Comparison of ENCODE assay signal across 1 cellular context in the genomic region with DNA sequence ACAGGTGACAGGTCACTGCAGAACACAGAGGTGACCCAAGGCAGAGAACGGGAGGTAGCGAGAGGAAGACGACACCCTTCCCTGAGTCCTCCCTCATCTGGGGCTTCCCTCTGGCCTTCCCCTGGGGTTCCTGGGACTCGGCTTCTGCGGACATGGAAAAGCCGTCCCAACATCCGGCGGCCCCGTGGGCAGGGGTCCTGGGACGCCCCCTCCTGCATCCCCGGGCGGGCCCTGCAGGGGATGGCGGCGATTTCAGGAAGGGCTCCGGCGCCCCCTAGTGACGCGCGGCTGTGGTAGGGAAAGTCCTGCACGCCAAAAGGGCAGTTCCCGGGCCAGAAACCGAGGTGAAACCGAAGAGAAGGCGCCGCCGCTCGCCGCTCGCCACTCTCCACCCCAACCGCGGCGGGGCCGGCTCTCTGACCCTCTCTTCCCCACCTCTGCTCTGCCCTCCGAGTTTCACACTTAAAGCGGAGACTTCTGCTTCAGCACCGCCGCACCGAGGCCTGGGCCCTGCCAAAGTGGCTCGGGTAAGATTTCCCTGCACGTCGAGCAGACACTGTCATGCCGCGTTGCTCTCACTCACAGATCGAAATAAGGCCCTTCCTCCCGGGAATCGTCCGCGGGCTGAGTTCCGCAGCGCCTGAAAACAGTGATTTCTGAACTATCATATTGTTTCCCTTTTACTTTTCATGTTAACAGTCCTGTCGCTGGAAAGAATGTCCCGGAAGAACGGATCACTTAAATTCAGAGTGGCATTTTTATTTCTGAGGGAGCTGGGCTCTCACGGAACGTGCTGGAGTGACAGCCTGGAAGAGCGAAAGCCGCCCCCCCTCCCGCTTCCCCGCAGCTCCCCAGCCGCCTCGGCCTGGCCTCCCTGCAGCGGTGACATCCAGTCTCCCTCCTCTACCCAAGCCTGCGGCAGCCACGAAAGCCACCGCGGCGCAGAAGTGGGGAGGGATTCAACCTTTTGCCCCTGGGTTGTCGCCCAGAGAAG.
A peak's percentile ranks its signal among the peaks of the same experiment; 100 is the strongest.
TF ChIP-seq lines count a peak whose summit lies in the region.

No MANE protein-coding gene starts in this region.

TF ChIP-seq in HepG2, 621 proteins besides CTCF, POLR2A, EP300 and RAD21 (continued from another document and continues in another):
- TF ChIP-seq, protein P1, sequence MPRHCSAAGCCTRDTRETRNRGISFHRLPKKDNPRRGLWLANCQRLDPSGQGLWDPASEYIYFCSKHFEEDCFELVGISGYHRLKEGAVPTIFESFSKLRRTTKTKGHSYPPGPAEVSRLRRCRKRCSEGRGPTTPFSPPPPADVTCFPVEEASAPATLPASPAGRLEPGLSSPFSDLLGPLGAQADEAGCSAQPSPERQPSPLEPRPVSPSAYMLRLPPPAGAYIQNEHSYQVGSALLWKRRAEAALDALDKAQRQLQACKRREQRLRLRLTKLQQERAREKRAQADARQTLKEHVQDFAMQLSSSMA (CRISPR knock-in tag; IDR thresholded peaks at IDR 0.05), result 0 out of 2 replicates have a peak, but pooled peaks have one; percentile 13
- TF ChIP-seq TEAD2 (CRISPR knock-in tag; IDR thresholded peaks at IDR 0.05), result no peak
- TF ChIP-seq ZSCAN29 (CRISPR knock-in tag; conservative IDR thresholded peaks at IDR 0.05), result 0 out of 2 replicates have a peak, but pooled peaks have one; percentile 62
- TF ChIP-seq KDM5A (IDR thresholded peaks at IDR 0.05; ENCODE audit: borderline replicate concordance, low read length), result no peak
- TF ChIP-seq AKAP8 (CRISPR knock-in tag; IDR thresholded peaks at IDR 0.05), result no peak
- TF ChIP-seq ZSCAN20 (CRISPR knock-in tag; IDR thresholded peaks at IDR 0.05; ENCODE audit: borderline replicate concordance), result no peak
- peak; percentile 49; the same call in 1 of the 2 replicates for TF ChIP-seq ARHGAP35 (CRISPR knock-in tag; IDR thresholded peaks at IDR 0.05; ENCODE audit: borderline replicate concordance)
- TF ChIP-seq, protein P2, sequence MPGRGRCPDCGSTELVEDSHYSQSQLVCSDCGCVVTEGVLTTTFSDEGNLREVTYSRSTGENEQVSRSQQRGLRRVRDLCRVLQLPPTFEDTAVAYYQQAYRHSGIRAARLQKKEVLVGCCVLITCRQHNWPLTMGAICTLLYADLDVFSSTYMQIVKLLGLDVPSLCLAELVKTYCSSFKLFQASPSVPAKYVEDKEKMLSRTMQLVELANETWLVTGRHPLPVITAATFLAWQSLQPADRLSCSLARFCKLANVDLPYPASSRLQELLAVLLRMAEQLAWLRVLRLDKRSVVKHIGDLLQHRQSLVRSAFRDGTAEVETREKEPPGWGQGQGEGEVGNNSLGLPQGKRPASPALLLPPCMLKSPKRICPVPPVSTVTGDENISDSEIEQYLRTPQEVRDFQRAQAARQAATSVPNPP (CRISPR knock-in tag; IDR thresholded peaks at IDR 0.05), result no peak
- peak; percentile 92 for TF ChIP-seq STAG1 (CRISPR knock-in tag; IDR thresholded peaks at IDR 0.05)
- peak; percentile 31; the same call in 1 of the 2 replicates for TF ChIP-seq ZNF768 (CRISPR knock-in tag; IDR thresholded peaks at IDR 0.05)
- TF ChIP-seq ZNF782 (CRISPR knock-in tag; IDR thresholded peaks at IDR 0.05; ENCODE audit: borderline replicate concordance), result 0 out of 2 replicates have a peak, but pooled peaks have one; percentile 64
- TF ChIP-seq SMC3 (IDR thresholded peaks at IDR 0.05; ENCODE audit: low read length), result peak; percentile 32; the same call in 1 of the 2 replicates
- no peak for TF ChIP-seq KLF12 (CRISPR knock-in tag; IDR thresholded peaks at IDR 0.05; ENCODE audit: borderline replicate concordance)
- TF ChIP-seq ZNF367 (CRISPR knock-in tag; IDR thresholded peaks at IDR 0.05; ENCODE audit: borderline replicate concordance), result no peak
- TF ChIP-seq, protein P3, sequence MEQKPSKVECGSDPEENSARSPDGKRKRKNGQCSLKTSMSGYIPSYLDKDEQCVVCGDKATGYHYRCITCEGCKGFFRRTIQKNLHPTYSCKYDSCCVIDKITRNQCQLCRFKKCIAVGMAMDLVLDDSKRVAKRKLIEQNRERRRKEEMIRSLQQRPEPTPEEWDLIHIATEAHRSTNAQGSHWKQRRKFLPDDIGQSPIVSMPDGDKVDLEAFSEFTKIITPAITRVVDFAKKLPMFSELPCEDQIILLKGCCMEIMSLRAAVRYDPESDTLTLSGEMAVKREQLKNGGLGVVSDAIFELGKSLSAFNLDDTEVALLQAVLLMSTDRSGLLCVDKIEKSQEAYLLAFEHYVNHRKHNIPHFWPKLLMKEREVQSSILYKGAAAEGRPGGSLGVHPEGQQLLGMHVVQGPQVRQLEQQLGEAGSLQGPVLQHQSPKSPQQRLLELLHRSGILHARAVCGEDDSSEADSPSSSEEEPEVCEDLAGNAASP (CRISPR knock-in tag; IDR thresholded peaks at IDR 0.05; ENCODE audit: borderline replicate concordance), result no peak
- TF ChIP-seq ATF7-NPFF (CRISPR knock-in tag; IDR thresholded peaks at IDR 0.05; ENCODE audit: low read depth), result no peak
- 0 out of 2 replicates have a peak, but pooled peaks have one; percentile 15 for TF ChIP-seq IRF2 (CRISPR knock-in tag; IDR thresholded peaks at IDR 0.05)
- TF ChIP-seq ZBTB7B (CRISPR knock-in tag; IDR thresholded peaks at IDR 0.05), result peak; percentile 39; the same call in 1 of the 2 replicates
- TF ChIP-seq ZNF282 (IDR thresholded peaks at IDR 0.05; ENCODE audit: partially characterized antibody), result no peak
- TF ChIP-seq, protein P4, sequence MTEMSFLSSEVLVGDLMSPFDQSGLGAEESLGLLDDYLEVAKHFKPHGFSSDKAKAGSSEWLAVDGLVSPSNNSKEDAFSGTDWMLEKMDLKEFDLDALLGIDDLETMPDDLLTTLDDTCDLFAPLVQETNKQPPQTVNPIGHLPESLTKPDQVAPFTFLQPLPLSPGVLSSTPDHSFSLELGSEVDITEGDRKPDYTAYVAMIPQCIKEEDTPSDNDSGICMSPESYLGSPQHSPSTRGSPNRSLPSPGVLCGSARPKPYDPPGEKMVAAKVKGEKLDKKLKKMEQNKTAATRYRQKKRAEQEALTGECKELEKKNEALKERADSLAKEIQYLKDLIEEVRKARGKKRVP (CRISPR knock-in tag; IDR thresholded peaks at IDR 0.05), result no peak
- no peak for TF ChIP-seq NFYB (CRISPR knock-in tag; IDR thresholded peaks at IDR 0.05)
- no peak for TF ChIP-seq ZNF720 (CRISPR knock-in tag; IDR thresholded peaks at IDR 0.05)
- no peak for TF ChIP-seq PHF8 (CRISPR knock-in tag; IDR thresholded peaks at IDR 0.05)
- TF ChIP-seq, protein P5, sequence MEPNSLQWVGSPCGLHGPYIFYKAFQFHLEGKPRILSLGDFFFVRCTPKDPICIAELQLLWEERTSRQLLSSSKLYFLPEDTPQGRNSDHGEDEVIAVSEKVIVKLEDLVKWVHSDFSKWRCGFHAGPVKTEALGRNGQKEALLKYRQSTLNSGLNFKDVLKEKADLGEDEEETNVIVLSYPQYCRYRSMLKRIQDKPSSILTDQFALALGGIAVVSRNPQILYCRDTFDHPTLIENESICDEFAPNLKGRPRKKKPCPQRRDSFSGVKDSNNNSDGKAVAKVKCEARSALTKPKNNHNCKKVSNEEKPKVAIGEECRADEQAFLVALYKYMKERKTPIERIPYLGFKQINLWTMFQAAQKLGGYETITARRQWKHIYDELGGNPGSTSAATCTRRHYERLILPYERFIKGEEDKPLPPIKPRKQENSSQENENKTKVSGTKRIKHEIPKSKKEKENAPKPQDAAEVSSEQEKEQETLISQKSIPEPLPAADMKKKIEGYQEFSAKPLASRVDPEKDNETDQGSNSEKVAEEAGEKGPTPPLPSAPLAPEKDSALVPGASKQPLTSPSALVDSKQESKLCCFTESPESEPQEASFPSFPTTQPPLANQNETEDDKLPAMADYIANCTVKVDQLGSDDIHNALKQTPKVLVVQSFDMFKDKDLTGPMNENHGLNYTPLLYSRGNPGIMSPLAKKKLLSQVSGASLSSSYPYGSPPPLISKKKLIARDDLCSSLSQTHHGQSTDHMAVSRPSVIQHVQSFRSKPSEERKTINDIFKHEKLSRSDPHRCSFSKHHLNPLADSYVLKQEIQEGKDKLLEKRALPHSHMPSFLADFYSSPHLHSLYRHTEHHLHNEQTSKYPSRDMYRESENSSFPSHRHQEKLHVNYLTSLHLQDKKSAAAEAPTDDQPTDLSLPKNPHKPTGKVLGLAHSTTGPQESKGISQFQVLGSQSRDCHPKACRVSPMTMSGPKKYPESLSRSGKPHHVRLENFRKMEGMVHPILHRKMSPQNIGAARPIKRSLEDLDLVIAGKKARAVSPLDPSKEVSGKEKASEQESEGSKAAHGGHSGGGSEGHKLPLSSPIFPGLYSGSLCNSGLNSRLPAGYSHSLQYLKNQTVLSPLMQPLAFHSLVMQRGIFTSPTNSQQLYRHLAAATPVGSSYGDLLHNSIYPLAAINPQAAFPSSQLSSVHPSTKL (CRISPR knock-in tag; IDR thresholded peaks at IDR 0.05), result 0 out of 2 replicates have a peak, but pooled peaks have one; percentile 23
- no peak for TF ChIP-seq PAX8 (CRISPR knock-in tag; IDR thresholded peaks at IDR 0.05; ENCODE audit: borderline replicate concordance)
- TF ChIP-seq, protein P6, sequence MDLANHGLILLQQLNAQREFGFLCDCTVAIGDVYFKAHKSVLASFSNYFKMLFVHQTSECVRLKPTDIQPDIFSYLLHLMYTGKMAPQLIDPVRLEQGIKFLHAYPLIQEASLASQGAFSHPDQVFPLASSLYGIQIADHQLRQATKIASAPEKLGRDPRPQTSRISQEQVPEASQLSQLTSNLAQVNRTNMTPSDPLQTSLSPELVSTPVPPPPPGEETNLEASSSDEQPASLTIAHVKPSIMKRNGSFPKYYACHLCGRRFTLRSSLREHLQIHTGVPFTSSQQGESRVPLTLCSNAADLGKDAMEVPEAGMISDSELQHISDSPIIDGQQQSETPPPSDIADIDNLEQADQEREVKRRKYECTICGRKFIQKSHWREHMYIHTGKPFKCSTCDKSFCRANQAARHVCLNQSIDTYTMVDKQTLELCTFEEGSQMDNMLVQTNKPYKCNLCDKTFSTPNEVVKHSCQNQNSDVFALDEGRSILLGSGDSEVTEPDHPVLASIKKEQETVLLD (CRISPR knock-in tag; IDR thresholded peaks at IDR 0.05; ENCODE audit: low read depth), result no peak
- TF ChIP-seq ZSCAN25 (CRISPR knock-in tag; IDR thresholded peaks at IDR 0.05), result peak; percentile 85
- no peak for TF ChIP-seq HDAC1 (CRISPR knock-in tag; IDR thresholded peaks at IDR 0.05)
- no peak for TF ChIP-seq ZNF607 (CRISPR knock-in tag; IDR thresholded peaks at IDR 0.05; ENCODE audit: borderline replicate concordance)
- TF ChIP-seq, protein P7, sequence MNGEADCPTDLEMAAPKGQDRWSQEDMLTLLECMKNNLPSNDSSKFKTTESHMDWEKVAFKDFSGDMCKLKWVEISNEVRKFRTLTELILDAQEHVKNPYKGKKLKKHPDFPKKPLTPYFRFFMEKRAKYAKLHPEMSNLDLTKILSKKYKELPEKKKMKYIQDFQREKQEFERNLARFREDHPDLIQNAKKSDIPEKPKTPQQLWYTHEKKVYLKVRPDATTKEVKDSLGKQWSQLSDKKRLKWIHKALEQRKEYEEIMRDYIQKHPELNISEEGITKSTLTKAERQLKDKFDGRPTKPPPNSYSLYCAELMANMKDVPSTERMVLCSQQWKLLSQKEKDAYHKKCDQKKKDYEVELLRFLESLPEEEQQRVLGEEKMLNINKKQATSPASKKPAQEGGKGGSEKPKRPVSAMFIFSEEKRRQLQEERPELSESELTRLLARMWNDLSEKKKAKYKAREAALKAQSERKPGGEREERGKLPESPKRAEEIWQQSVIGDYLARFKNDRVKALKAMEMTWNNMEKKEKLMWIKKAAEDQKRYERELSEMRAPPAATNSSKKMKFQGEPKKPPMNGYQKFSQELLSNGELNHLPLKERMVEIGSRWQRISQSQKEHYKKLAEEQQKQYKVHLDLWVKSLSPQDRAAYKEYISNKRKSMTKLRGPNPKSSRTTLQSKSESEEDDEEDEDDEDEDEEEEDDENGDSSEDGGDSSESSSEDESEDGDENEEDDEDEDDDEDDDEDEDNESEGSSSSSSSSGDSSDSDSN (CRISPR knock-in tag; IDR thresholded peaks at IDR 0.05), result peak; percentile 44; the same call in 1 of the 2 replicates
- TF ChIP-seq KDM2A (CRISPR knock-in tag; IDR thresholded peaks at IDR 0.05; ENCODE audit: borderline replicate concordance, low read depth), result peak; percentile 58; the same call in 1 of the 2 replicates
- TF ChIP-seq, protein P8, sequence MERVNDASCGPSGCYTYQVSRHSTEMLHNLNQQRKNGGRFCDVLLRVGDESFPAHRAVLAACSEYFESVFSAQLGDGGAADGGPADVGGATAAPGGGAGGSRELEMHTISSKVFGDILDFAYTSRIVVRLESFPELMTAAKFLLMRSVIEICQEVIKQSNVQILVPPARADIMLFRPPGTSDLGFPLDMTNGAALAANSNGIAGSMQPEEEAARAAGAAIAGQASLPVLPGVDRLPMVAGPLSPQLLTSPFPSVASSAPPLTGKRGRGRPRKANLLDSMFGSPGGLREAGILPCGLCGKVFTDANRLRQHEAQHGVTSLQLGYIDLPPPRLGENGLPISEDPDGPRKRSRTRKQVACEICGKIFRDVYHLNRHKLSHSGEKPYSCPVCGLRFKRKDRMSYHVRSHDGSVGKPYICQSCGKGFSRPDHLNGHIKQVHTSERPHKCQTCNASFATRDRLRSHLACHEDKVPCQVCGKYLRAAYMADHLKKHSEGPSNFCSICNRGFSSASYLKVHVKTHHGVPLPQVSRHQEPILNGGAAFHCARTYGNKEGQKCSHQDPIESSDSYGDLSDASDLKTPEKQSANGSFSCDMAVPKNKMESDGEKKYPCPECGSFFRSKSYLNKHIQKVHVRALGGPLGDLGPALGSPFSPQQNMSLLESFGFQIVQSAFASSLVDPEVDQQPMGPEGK (CRISPR knock-in tag; IDR thresholded peaks at IDR 0.05), result peak; percentile 54
- TF ChIP-seq KLF6 (CRISPR knock-in tag; IDR thresholded peaks at IDR 0.05), result no peak
- TF ChIP-seq YEATS2 (CRISPR knock-in tag; IDR thresholded peaks at IDR 0.05; ENCODE audit: borderline replicate concordance), result no peak
- TF ChIP-seq SOX5 (CRISPR knock-in tag; IDR thresholded peaks at IDR 0.05; ENCODE audit: borderline replicate concordance), result no peak
- TF ChIP-seq WIZ (CRISPR knock-in tag; IDR thresholded peaks at IDR 0.05), result no peak
- TF ChIP-seq ZNF883 (CRISPR knock-in tag; IDR thresholded peaks at IDR 0.05; ENCODE audit: not compliant biosample characterization), result peak; percentile 64
- TF ChIP-seq RAD51 (IDR thresholded peaks at IDR 0.05; ENCODE audit: borderline replicate concordance), result no peak
- TF ChIP-seq, protein P9, sequence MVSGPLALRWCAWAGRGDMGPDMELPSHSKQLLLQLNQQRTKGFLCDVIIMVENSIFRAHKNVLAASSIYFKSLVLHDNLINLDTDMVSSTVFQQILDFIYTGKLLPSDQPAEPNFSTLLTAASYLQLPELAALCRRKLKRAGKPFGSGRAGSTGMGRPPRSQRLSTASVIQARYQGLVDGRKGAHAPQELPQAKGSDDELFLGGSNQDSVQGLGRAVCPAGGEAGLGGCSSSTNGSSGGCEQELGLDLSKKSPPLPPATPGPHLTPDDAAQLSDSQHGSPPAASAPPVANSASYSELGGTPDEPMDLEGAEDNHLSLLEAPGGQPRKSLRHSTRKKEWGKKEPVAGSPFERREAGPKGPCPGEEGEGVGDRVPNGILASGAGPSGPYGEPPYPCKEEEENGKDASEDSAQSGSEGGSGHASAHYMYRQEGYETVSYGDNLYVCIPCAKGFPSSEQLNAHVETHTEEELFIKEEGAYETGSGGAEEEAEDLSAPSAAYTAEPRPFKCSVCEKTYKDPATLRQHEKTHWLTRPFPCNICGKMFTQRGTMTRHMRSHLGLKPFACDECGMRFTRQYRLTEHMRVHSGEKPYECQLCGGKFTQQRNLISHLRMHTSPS (CRISPR knock-in tag; IDR thresholded peaks at IDR 0.05; ENCODE audit: low read depth), result no peak
